ENCODE assay signal across 21 cellular contexts in the genomic region with DNA sequence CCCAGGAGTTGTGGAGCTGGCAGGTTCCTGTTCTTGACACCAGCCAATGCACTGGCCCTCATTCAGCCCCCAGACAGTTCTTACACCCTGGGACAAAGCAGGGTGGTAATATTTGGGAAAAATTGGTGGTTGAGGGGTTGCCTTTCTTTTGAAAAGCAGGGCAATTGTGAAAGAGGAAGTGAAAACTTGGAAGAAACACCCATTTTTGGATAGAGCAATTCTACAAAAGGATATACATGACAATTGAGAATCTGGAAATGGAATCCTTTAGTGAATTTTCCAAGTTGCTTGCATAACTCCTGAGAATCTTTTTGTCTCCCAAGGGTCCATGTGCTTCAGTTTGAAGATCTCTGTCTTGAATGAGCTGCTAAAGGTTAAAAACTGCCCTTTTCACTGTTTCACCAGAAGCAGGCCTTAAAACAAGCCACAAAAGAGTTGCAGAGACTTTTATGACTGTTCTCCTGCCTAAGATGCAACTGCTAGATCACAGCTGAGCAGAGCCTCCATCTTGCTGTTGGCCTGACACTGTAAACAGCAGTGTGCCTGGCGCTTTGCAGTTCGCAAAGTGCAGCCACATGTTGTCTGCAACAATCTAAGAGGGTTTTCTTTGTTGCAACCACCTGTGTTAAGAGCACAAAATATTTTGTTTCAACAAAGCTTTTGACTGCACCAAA. TPM values are rescaled to one million over a fixed set of nuclear protein-coding genes. Genes with fewer than 3 reads are reported as not detected.
"Had no signal": no experiment of that assay in that cellular context is flagged by ENCODE, and none has a peak within 500 bp of the region (broad histone marks: within the 10 kb centered on the region; RNA-seq: fewer than 3 reads in every experiment).

No MANE protein-coding gene starts in this region.

- H3K4me3 ChIP-seq: right lobe of liver, suprapubic skin, upper lobe of left lung had no signal

- H3K27ac ChIP-seq: brain microvascular endothelial cell, right lobe of liver, suprapubic skin, upper lobe of left lung, VCaP had no signal

- H3K27ac Mint-ChIP-seq: activated CD8-positive, alpha-beta T cell treated with anti-CD3 and anti-CD28 coated beads for 36 hours; activated naive CD8-positive, alpha-beta T cell treated with anti-CD3 and anti-CD28 coated beads for 36 hours; activated T-cell treated with anti-CD3 and anti-CD28 coated beads, Interleukin-2, amount 50 U/mL, for 72 hours; dendritic cell treated with granulocyte-macrophage colony-stimulating factor and Interleukin-4, amounts not matched to agents 40 ng/mL and 50 ng/mL, for 4 days; effector memory CD8-positive, alpha-beta T cell; natural killer cell; progenitor cell of endocrine pancreas had no signal

- H3K4me1 Mint-ChIP-seq: activated naive CD8-positive, alpha-beta T cell treated with anti-CD3 and anti-CD28 coated beads for 36 hours; natural killer cell had no signal

- H3K4me1 ChIP-seq: right lobe of liver, suprapubic skin, upper lobe of left lung had no signal

- H3K9me3 Mint-ChIP-seq: activated T-cell treated with anti-CD3 and anti-CD28 coated beads, Interleukin-2, amount 50 U/mL, for 72 hours; dendritic cell treated with granulocyte-macrophage colony-stimulating factor and Interleukin-4, amounts not matched to agents 40 ng/mL and 50 ng/mL, for 4 days; effector memory CD8-positive, alpha-beta T cell; natural killer cell had no signal

- H3K4me3 Mint-ChIP-seq: activated CD8-positive, alpha-beta T cell treated with anti-CD3 and anti-CD28 coated beads for 36 hours; activated naive CD8-positive, alpha-beta T cell treated with anti-CD3 and anti-CD28 coated beads for 36 hours; activated T-cell treated with anti-CD3 and anti-CD28 coated beads, Interleukin-2, amount 50 U/mL, for 72 hours; dendritic cell treated with granulocyte-macrophage colony-stimulating factor and Interleukin-4, amounts not matched to agents 40 ng/mL and 50 ng/mL, for 4 days; effector memory CD8-positive, alpha-beta T cell; natural killer cell had no signal

- DNase-seq: activated CD8-positive, alpha-beta memory T cell treated with anti-CD3 and anti-CD28 coated beads, Interleukin-2, amount 50 U/mL, for 4 hours; activated CD8-positive, alpha-beta T cell treated with anti-CD3 and anti-CD28 coated beads for 36 hours; activated gamma-delta T cell treated with Interleukin-2 at 50 U/mL for 16 hours; activated naive CD8-positive, alpha-beta T cell treated with anti-CD3 and anti-CD28 coated beads for 36 hours; activated T-cell treated with anti-CD3 and anti-CD28 coated beads, Interleukin-2, amount 50 U/mL, for 72 hours; brain microvascular endothelial cell; cerebellar nuclear complex; effector memory CD8-positive, alpha-beta T cell; left colon; mammary epithelial cell; natural killer cell; occipital lobe; right lobe of liver; stimulated activated CD4-positive, alpha-beta T cell treated with anti-CD3 and anti-CD28 coated beads, Interleukin-12 subunit alpha, Interleukin-12 subunit beta, amount 100 ng/mL, for 4 hours; stimulated activated naive CD8-positive, alpha-beta T cell treated with anti-CD3 and anti-CD28 coated beads, Interleukin-15, Interleukin-2, amounts not matched to agents 100 U/mL and 50 U/mL, for 24 hours; T-helper 9 cell; upper lobe of left lung had no signal

- ATAC-seq: activated CD8-positive, alpha-beta T cell treated with anti-CD3 and anti-CD28 coated beads for 36 hours; activated T-cell treated with anti-CD3 and anti-CD28 coated beads, Interleukin-2, amount 50 U/mL, for 72 hours; effector memory CD8-positive, alpha-beta T cell; left colon; natural killer cell; right lobe of liver; stimulated activated naive CD8-positive, alpha-beta T cell treated with anti-CD3 and anti-CD28 coated beads, Interleukin-15, Interleukin-2, amounts not matched to agents 100 U/mL and 50 U/mL, for 24 hours had no signal

- H3K36me3 Mint-ChIP-seq: activated naive CD8-positive, alpha-beta T cell treated with anti-CD3 and anti-CD28 coated beads for 36 hours; natural killer cell had no signal

- H3K27me3 ChIP-seq: brain microvascular endothelial cell, right lobe of liver, upper lobe of left lung had no signal

- H3K36me3 ChIP-seq: brain microvascular endothelial cell, right lobe of liver, suprapubic skin, upper lobe of left lung had no signal

RNA-seq across cellular contexts. Expression of gene COL4A4, which starts 11.8 kb away (rescaled TPM):
- total RNA-seq: activated CD8-positive, alpha-beta T cell treated with anti-CD3 and anti-CD28 coated beads for 36 hours; activated naive CD8-positive, alpha-beta T cell treated with anti-CD3 and anti-CD28 coated beads for 36 hours had no signal

RNA-seq across cellular contexts. Expression of gene COL4A3, which starts 12.2 kb away (rescaled TPM):
- total RNA-seq: activated CD8-positive, alpha-beta T cell treated with anti-CD3 and anti-CD28 coated beads for 36 hours; activated naive CD8-positive, alpha-beta T cell treated with anti-CD3 and anti-CD28 coated beads for 36 hours; mammary epithelial cell had no signal
- polyA plus RNA-seq: mammary epithelial cell had no signal
